ENCODE assay signal across 9 cellular contexts in the genomic region with DNA sequence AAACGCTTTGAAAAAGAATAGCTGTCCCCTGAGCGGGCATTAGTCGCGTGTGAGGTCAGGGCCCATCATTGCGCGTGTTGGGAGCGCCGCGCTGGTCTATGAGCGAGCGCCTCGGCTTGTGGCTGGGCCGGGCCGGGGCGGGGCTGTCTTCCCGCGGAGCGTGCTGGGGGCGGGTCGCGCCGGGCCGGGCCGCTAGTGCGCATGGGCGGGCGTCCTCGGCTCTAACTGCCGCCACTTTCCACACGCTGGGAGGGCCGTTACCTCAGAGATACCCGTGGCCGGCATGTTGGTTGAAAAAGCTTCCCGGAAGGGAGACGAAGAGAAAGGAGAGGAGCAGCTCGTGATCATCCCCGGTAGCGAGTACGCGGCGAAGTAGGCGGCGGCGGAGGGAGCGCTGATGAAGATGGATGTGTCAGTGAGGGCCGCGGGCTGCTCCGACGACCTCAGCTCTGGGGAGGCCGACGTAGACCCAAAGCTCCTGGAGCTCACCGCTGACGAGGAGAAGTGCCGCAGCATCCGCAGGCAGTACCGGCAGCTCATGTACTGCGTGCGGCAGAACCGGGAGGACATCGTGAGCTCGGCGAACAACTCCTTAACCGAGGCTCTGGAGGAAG. TPM values are rescaled to one million over a fixed set of nuclear protein-coding genes. Genes with fewer than 3 reads are reported as not detected.
DNase-seq lines count a peak whose midpoint lies in the region; ATAC-seq and TF ChIP-seq lines count a peak whose summit lies in the region.
"Had no signal": no experiment of that assay in that cellular context is flagged by ENCODE, and none has a peak within 500 bp of the region (broad histone marks: within the 10 kb centered on the region; RNA-seq: fewer than 3 reads in every experiment).

EID3 (plus strand) TSS at position 202 of the 614 bp plus-strand sequence; CDS start at position 398, 196 bp downstream.

- H3K4me3 ChIP-seq in GM08714 (ENCODE audit: low read length) (peak within 1 kb of the TSS; percentile 58; the same call in 1 of the 2 replicates), ascending aorta (peak within 1 kb of the TSS; percentile 34 to 69), right cardiac atrium (ENCODE audit: low read length) (peak within 1 kb of the TSS; percentile 29), psoas muscle (peak within 1 kb of the TSS; percentile 61), upper lobe of right lung (peak within 1 kb of the TSS; percentile 56)
- H3K4me3 ChIP-seq: SK-N-MC had no signal

- H3K27ac Mint-ChIP-seq in T-helper 1 cell treated with Interleukin-12 subunit alpha and Interleukin-12 subunit beta and Interleukin-4 antibody, amounts not matched to agents 30 μg/mL and 1 μg/mL, for 36 hours, result peak within 1 kb of the TSS; percentile 99

- ATAC-seq in HG02642 (IDR thresholded peaks at IDR 0.05; ENCODE audit: poor library complexity, unreplicated experiment) (peak; percentile 90), right cardiac atrium (peak; percentile 99 to 100), psoas muscle (peak; percentile 98 to 100 (median 99)), upper lobe of right lung (peak; percentile 100)

- peaks cover 28 to 65% of the 10 kb centered on the region in 2 donors for H3K4me1 ChIP-seq in ascending aorta
- peaks cover 14% of the 10 kb centered on the region for H3K4me1 ChIP-seq in right cardiac atrium (ENCODE audit: control insufficient read depth, insufficient read depth, low read length)
- H3K4me1 ChIP-seq in psoas muscle, result peaks cover 77% of the 10 kb centered on the region
- peaks cover 68% of the 10 kb centered on the region for H3K4me1 ChIP-seq in upper lobe of right lung

- H3K9me3 Mint-ChIP-seq in T-helper 1 cell treated with Interleukin-12 subunit alpha and Interleukin-12 subunit beta and Interleukin-4 antibody, amounts not matched to agents 30 μg/mL and 1 μg/mL, for 36 hours, result no peaks in the 10 kb centered on the region

- peak; percentile 63 to 93 for DNase-seq in ascending aorta (ENCODE audit: low spot score in 2 of 2)
- peak; percentile 93 to 97 (median 97) for DNase-seq in right cardiac atrium
- DNase-seq in psoas muscle, result peak; percentile 92 to 96
- DNase-seq in upper lobe of right lung, result peak; percentile 94
- DNase-seq in NCI-H1694 (lab: John Stamatoyannopoulos, UW), result no peak

- peaks cover 16% of the 10 kb centered on the region for H3K36me3 Mint-ChIP-seq in T-helper 1 cell treated with Interleukin-12 subunit alpha and Interleukin-12 subunit beta and Interleukin-4 antibody, amounts not matched to agents 30 μg/mL and 1 μg/mL, for 36 hours (ENCODE audit: low read depth)

- intact Hi-C loops in ascending aorta (cut with DNase I) (loop anchor here (1.0 to 5.0 kb wide), 2 partner anchors 15 to 86 kb away; partner anchors contain the start of gene TXNRD1), right cardiac atrium (cut with DNase I) (loop anchor here in 2 of 4 donors (5.0 kb wide), 1 partner anchor 86 kb away; the partner anchor contains the start of gene TXNRD1 (in 2 of the 2)), psoas muscle (cut with DNase I) (loop anchor here in 1 of 2 donors (5.0 to 10.0 kb wide), 2 partner anchors 86 to 349 kb away; partner anchors contain the start of gene TXNRD1), upper lobe of right lung (cut with DNase I) (no loop called here)

- no peaks in the 10 kb centered on the region for H3K27me3 ChIP-seq in ascending aorta
- no peaks in the 10 kb centered on the region for H3K27me3 ChIP-seq in right cardiac atrium (ENCODE audit: control insufficient read depth, insufficient read depth)
- H3K27me3 ChIP-seq in psoas muscle (ENCODE audit: insufficient read depth in 3 of 3, low read length in 2 of 3), result no peaks in the 10 kb centered on the region
- H3K27me3 ChIP-seq in upper lobe of right lung, result no peaks in the 10 kb centered on the region

- no peaks in the 10 kb centered on the region for H3K27me3 Mint-ChIP-seq in T-helper 1 cell treated with Interleukin-12 subunit alpha and Interleukin-12 subunit beta and Interleukin-4 antibody, amounts not matched to agents 30 μg/mL and 1 μg/mL, for 36 hours (ENCODE audit: low read depth)

- H3K4me1 Mint-ChIP-seq in T-helper 1 cell treated with Interleukin-12 subunit alpha and Interleukin-12 subunit beta and Interleukin-4 antibody, amounts not matched to agents 30 μg/mL and 1 μg/mL, for 36 hours (ENCODE audit: low read depth), result peaks cover 44% of the 10 kb centered on the region

- TF ChIP-seq CTCF in ascending aorta (IDR thresholded peaks at IDR 0.05) (no peak), psoas muscle (IDR thresholded peaks at IDR 0.05) (no peak), upper lobe of right lung (IDR thresholded peaks at IDR 0.05) (no peak)

- peaks cover 12 to 17% of the 10 kb centered on the region in 2 donors for H3K36me3 ChIP-seq in ascending aorta
- peaks cover 0 to 24% of the 10 kb centered on the region in 2 donors for H3K36me3 ChIP-seq in psoas muscle (ENCODE audit: insufficient read depth in 1 of 2, low read depth in 1 of 2)
- peaks cover 27% of the 10 kb centered on the region for H3K36me3 ChIP-seq in upper lobe of right lung

- H3K27ac ChIP-seq in ascending aorta, result peak within 1 kb of the TSS; percentile 77 to 85
- peak within 1 kb of the TSS; percentile 89 for H3K27ac ChIP-seq in right cardiac atrium (ENCODE audit: low read length)
- H3K27ac ChIP-seq in psoas muscle, result peak within 1 kb of the TSS; percentile 82
- H3K27ac ChIP-seq in upper lobe of right lung, result peak within 1 kb of the TSS; percentile 74
- H3K27ac ChIP-seq: SK-N-MC had no signal

- 6% methylated on average over 63 of the region's 63 CpGs for WGBS in right cardiac atrium
- 5 to 11% (median 5%) methylated on average over 63 of the region's 63 CpGs for WGBS in psoas muscle, 3 donors

- H3K9me3 ChIP-seq in ascending aorta (no peaks in the 10 kb centered on the region), right cardiac atrium (ENCODE audit: control insufficient read depth, low read length) (no peaks in the 10 kb centered on the region), psoas muscle (no peaks in the 10 kb centered on the region), upper lobe of right lung (no peaks in the 10 kb centered on the region)

- H3K4me3 Mint-ChIP-seq in T-helper 1 cell treated with Interleukin-12 subunit alpha and Interleukin-12 subunit beta and Interleukin-4 antibody, amounts not matched to agents 30 μg/mL and 1 μg/mL, for 36 hours, result peak within 1 kb of the TSS; percentile 94

RNA-seq across cellular contexts. Expression of gene EID3, which starts in this region (rescaled TPM):
- total RNA-seq in ascending aorta (1.4 TPM), right cardiac atrium (1 to 10 TPM; 1.2 to 2.3 (median 1.8) TPM), psoas muscle (1 to 10 TPM in 1 of 4 donors, under 1 TPM in 3; 0.94 to 1.3 (median 0.99) TPM), upper lobe of right lung (4.4 TPM)
- polyA plus RNA-seq in right cardiac atrium (1.5 TPM), psoas muscle (under 1 TPM; 0.28 to 0.95 (median 0.56) TPM)
